In genomic region chr1:161399257-161399998, GRCh38 we compare ENCODE assay signal across 1 cellular context.
TF ChIP-seq lines count a peak whose summit lies in the region.

No MANE protein-coding gene starts in this region.

TF ChIP-seq in GM12878, 131 proteins besides CTCF, POLR2A, EP300 and RAD21 (continued from another document and continues in another):
- no peak for TF ChIP-seq BCL3 (IDR thresholded peaks at IDR 0.05; ENCODE audit: borderline replicate concordance, insufficient read depth, low read depth, low read length, poor library complexity, severe bottlenecking)
- no peak for TF ChIP-seq E2F4 (IDR thresholded peaks at IDR 0.05; ENCODE audit: low read depth, low read length)
- TF ChIP-seq CBFB (IDR thresholded peaks at IDR 0.05; ENCODE audit: low read depth): peak; percentile 86; the same call in 1 of the 2 replicates
- TF ChIP-seq HDAC2 (IDR thresholded peaks at IDR 0.05): no peak
- peak; percentile 98 for TF ChIP-seq SMARCA5 (IDR thresholded peaks at IDR 0.05)
- 0 out of 2 replicates have a peak, but pooled peaks have one; percentile 70 for TF ChIP-seq ZNF592 (IDR thresholded peaks at IDR 0.05)
- peak; percentile 93 for TF ChIP-seq PML (IDR thresholded peaks at IDR 0.05; ENCODE audit: low read length)
- peak; percentile 90 for TF ChIP-seq RUNX3 (IDR thresholded peaks at IDR 0.05; ENCODE audit: low read length)
- TF ChIP-seq NFYA (IDR thresholded peaks at IDR 0.05; ENCODE audit: borderline replicate concordance, low read depth, low read length): no peak
- TF ChIP-seq ZNF274 (IDR thresholded peaks at IDR 0.05; ENCODE audit: insufficient read depth, insufficient read length): no peak
- no peak for TF ChIP-seq RFX5 (IDR thresholded peaks at IDR 0.05; ENCODE audit: low read depth, low read length)
- TF ChIP-seq MLLT1 (IDR thresholded peaks at IDR 0.05): peak; percentile 58; the same call in 1 of the 2 replicates
- no peak for TF ChIP-seq HDGF (IDR thresholded peaks at IDR 0.05)
- no peak for TF ChIP-seq SUPT20H (IDR thresholded peaks at IDR 0.05; ENCODE audit: borderline replicate concordance, control insufficient read depth, low read depth, low read length)
- TF ChIP-seq PAX8 (IDR thresholded peaks at IDR 0.05): no peak
- no peak for TF ChIP-seq STAT3 (IDR thresholded peaks at IDR 0.05; ENCODE audit: low read depth, low read length)
- TF ChIP-seq KAT2A (conservative IDR thresholded peaks at IDR 0.05; ENCODE audit: control insufficient read depth, low read depth, low read length): no peak
- TF ChIP-seq NRF1 (conservative IDR thresholded peaks at IDR 0.05; ENCODE audit: low read depth, low read length): no peak
- TF ChIP-seq NKRF (conservative IDR thresholded peaks at IDR 0.05): peak; percentile 51; the same call in 1 of the 2 replicates
- peak; percentile 99 for TF ChIP-seq TARDBP (IDR thresholded peaks at IDR 0.05; ENCODE audit: borderline replicate concordance)
- no peak for TF ChIP-seq SMAD1 (IDR thresholded peaks at IDR 0.05; ENCODE audit: low read depth, partially characterized antibody)
- TF ChIP-seq CHD1 (IDR thresholded peaks at IDR 0.05; ENCODE audit: low read depth, low read length): no peak
- peak; percentile 80 for TF ChIP-seq TBL1XR1 (IDR thresholded peaks at IDR 0.05; ENCODE audit: low read depth, low read length)
- no peak for TF ChIP-seq MTA3 (IDR thresholded peaks at IDR 0.05; ENCODE audit: borderline replicate concordance, low read length)
- no peak; the same call in 1 of the 2 replicates for TF ChIP-seq SPI1 (IDR thresholded peaks at IDR 0.05; ENCODE audit: borderline replicate concordance, insufficient read depth, low read depth, low read length)
- TF ChIP-seq POLR2AphosphoS2 (IDR thresholded peaks at IDR 0.05; ENCODE audit: low read depth, low read length): peak; percentile 63; the same call in 1 of the 2 replicates
- TF ChIP-seq ATF3 (IDR thresholded peaks at IDR 0.05; ENCODE audit: borderline replicate concordance, extremely low read depth, low read depth, low read length): no peak
- peak; percentile 28 for TF ChIP-seq SIX5 (IDR thresholded peaks at IDR 0.05; ENCODE audit: low read depth, low read length, severe bottlenecking)
- peak; percentile 40 for TF ChIP-seq E2F8 (IDR thresholded peaks at IDR 0.05; ENCODE audit: low read depth, partially characterized antibody)
- TF ChIP-seq REST (IDR thresholded peaks at IDR 0.05; ENCODE audit: low read depth, low read length): no peak
- no peak for TF ChIP-seq ZNF622 (IDR thresholded peaks at IDR 0.05)
- peak; percentile 70 for TF ChIP-seq TAF1 (IDR thresholded peaks at IDR 0.05; ENCODE audit: borderline replicate concordance, low read depth, low read length)
- peak; percentile 5 for TF ChIP-seq RELA (IDR thresholded peaks at IDR 0.05; ENCODE audit: borderline replicate concordance, partially characterized antibody)
- TF ChIP-seq GABPA (IDR thresholded peaks at IDR 0.05; ENCODE audit: low read depth): peak; percentile 91
- peak; percentile 77 for TF ChIP-seq CREM (IDR thresholded peaks at IDR 0.05; ENCODE audit: low read depth)
- peak; percentile 52 for TF ChIP-seq CBX5 (IDR thresholded peaks at IDR 0.05; ENCODE audit: low read depth)
- TF ChIP-seq SRF (IDR thresholded peaks at IDR 0.05; ENCODE audit: low read depth in 2 of 2, low read length in 2 of 2): no peak
- 0 out of 2 replicates have a peak, but pooled peaks have one; percentile 35 for TF ChIP-seq CHD4 (IDR thresholded peaks at IDR 0.05)
- TF ChIP-seq CEBPZ (IDR thresholded peaks at IDR 0.05; ENCODE audit: low read depth, low read length): no peak
- no peak for TF ChIP-seq EGR1 (IDR thresholded peaks at IDR 0.05; ENCODE audit: borderline replicate concordance in 1 of 2, low read depth in 2 of 2, low read length in 2 of 2)
- no peak for TF ChIP-seq CBX3 (IDR thresholded peaks at IDR 0.05; ENCODE audit: borderline replicate concordance, low read depth)
